In genomic region chr14:55547650-55548315, GRCh38 we compare ENCODE assay signal across 20 cellular contexts. TPM values are rescaled to one million over a fixed set of nuclear protein-coding genes. Genes with fewer than 3 reads are reported as not detected.
DNase-seq lines count a peak whose midpoint lies in the region; ATAC-seq and TF ChIP-seq lines count a peak whose summit lies in the region.
"Had no signal": no experiment of that assay in that cellular context is flagged by ENCODE, and none has a peak within 500 bp of the region (broad histone marks: within the 10 kb centered on the region; RNA-seq: fewer than 3 reads in every experiment).

No MANE protein-coding gene starts in this region.

- no peak overlapping the region for H3K4me3 ChIP-seq in adrenal gland
- H3K4me3 ChIP-seq: cardiac muscle cell, heart right ventricle, tibial artery had no signal

- H3K4me1 ChIP-seq in adrenal gland (replicated peaks in 1 of 2) = no peaks in the 10 kb centered on the region

- ATAC-seq in GM18861 (IDR thresholded peaks at IDR 0.05; ENCODE audit: unreplicated experiment) (peak; percentile 48), GM21619 (IDR thresholded peaks at IDR 0.05; ENCODE audit: unreplicated experiment) (peak; percentile 45), HG03175 (IDR thresholded peaks at IDR 0.05; ENCODE audit: unreplicated experiment) (peak; percentile 46), GM21515 (IDR thresholded peaks at IDR 0.05; ENCODE audit: unreplicated experiment) (no peak)
- ATAC-seq: T-helper 17 cell, WTC11 had no signal

- H3K27me3 ChIP-seq in adrenal gland = no peaks in the 10 kb centered on the region
- H3K27me3 ChIP-seq: cardiac muscle cell, heart right ventricle, tibial artery had no signal

- TF ChIP-seq POLR2A in adrenal gland (IDR thresholded peaks at IDR 0.05) = no peak

- TF ChIP-seq CTCF in adrenal gland (IDR thresholded peaks at IDR 0.05) = no peak

- DNase-seq in renal cortical epithelial cell (ENCODE audit: low read depth) (peak; percentile 37), NCI-H1417 (lab: John Stamatoyannopoulos, UW) (no peak), adrenal gland (no peak)
- DNase-seq: activated CD4-positive, alpha-beta memory T cell treated with anti-CD3 and anti-CD28 coated beads for 36 hours; activated T-cell treated with anti-CD3 and anti-CD28 coated beads for 4 hours; DMS79; H9; NCI-H1048; nephron progenitor cell; stimulated activated naive CD4-positive, alpha-beta T cell; T-helper 17 cell; tibial artery had no signal

- H3K9me3 ChIP-seq in adrenal gland (replicated peaks in 1 of 3) = no peaks in the 10 kb centered on the region
- H3K9me3 ChIP-seq: tibial artery had no signal

- intact Hi-C loops in adrenal gland (cut with DNase I) = no loop called here

- H3K36me3 ChIP-seq in adrenal gland (replicated peaks in 1 of 2) = no peaks in the 10 kb centered on the region
- H3K36me3 ChIP-seq: cardiac muscle cell, heart right ventricle, tibial artery had no signal

- no peak overlapping the region for H3K27ac ChIP-seq in adrenal gland
- H3K27ac ChIP-seq: cardiac muscle cell, heart right ventricle, KMS-11, tibial artery had no signal

- WGBS in adrenal gland, 4 donors = 92 to 95% (median 92%) methylated on average over 3 of the region's 3 CpGs

RNA-seq across cellular contexts. Expression of gene KTN1, which starts 32.2 kb away (rescaled TPM):
- total RNA-seq in renal cortical epithelial cell (208 and 317 TPM in 2 replicates), adrenal gland (100 to 1,000 TPM in 7 of 8 donors, 10 to 100 TPM in 1; 98.0 to 198 (median 154) TPM)
- polyA plus RNA-seq in adrenal gland = 100 to 1,000 TPM in 1 of 3 donors, 10 to 100 TPM in 2; 60.4 to 195 (median 73.8) TPM
